ENCODE assay signal across 22 cellular contexts in the genomic region with DNA sequence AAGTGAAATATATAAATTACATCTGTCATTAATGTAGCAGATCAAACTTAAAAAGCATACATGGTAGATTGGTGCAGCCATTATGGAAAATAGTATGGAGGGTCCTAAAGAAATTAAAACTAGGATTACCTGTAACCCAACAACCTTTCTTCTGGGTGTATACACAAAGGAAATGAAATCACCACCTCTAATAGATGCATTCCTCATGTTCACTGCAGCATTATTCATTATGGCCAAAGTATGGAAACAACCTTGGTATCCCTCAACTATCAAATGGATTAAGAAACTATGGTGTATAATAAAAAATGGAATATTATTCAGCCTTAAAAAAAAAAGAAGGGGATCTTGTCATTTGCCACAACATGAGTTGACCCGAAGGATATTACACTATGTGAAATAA. TPM values are rescaled to one million over a fixed set of nuclear protein-coding genes. Genes with fewer than 3 reads are reported as not detected.
DNase-seq lines count a peak whose midpoint lies in the region; ATAC-seq, FAIRE-seq and TF ChIP-seq lines count a peak whose summit lies in the region.
"Had no signal": no experiment of that assay in that cellular context is flagged by ENCODE, and none has a peak within 500 bp of the region (broad histone marks: within the 10 kb centered on the region; RNA-seq: fewer than 3 reads in every experiment).

No MANE protein-coding gene starts in this region.

- H3K36me3 ChIP-seq in GM23338 (ENCODE audit: insufficient read depth) = no peaks in the 10 kb centered on the region
- H3K36me3 ChIP-seq in astrocyte (ENCODE audit: insufficient read depth, low read length) = no peaks in the 10 kb centered on the region

- no peaks in the 10 kb centered on the region for H3K9me2 ChIP-seq in GM23338 (ENCODE audit: insufficient read depth)

- H3K9me3 ChIP-seq in astrocyte (ENCODE audit: insufficient read depth, low read depth, low read length) = no peaks in the 10 kb centered on the region
- H3K9me3 ChIP-seq: SJCRH30 had no signal

- H3K27ac Mint-ChIP-seq in GM23338 (peak overlapping the region; percentile 17; the same call in 1 of the 2 replicates), astrocyte (ENCODE audit: unreplicated experiment) (peak overlapping the region; percentile 21), type B pancreatic cell (peak overlapping the region; percentile 70)
- H3K27ac Mint-ChIP-seq: CD8-positive, alpha-beta memory T cell; H9 had no signal

- H3K9ac ChIP-seq in astrocyte (ENCODE audit: low read length) = no peak overlapping the region

- H3K79me2 ChIP-seq in GM23338 (replicated peaks; ENCODE audit: insufficient read depth) (peaks cover 98% of the 10 kb centered on the region), astrocyte (ENCODE audit: insufficient read depth, low read length) (peaks cover 100% of the 10 kb centered on the region)

- no peak overlapping the region for H3K4me3 Mint-ChIP-seq in GM23338
- H3K4me3 Mint-ChIP-seq in astrocyte (ENCODE audit: unreplicated experiment) = peak overlapping the region; percentile 8
- H3K4me3 Mint-ChIP-seq in type B pancreatic cell = no peak overlapping the region
- H3K4me3 Mint-ChIP-seq: CD8-positive, alpha-beta memory T cell; H9 had no signal

- H3K27me3 ChIP-seq in GM23338 (ENCODE audit: insufficient read depth) = no peaks in the 10 kb centered on the region
- no peaks in the 10 kb centered on the region for H3K27me3 ChIP-seq in astrocyte (ENCODE audit: insufficient read depth, low read length)
- H3K27me3 ChIP-seq: SJCRH30 had no signal

- no peak overlapping the region for H2AFZ ChIP-seq in GM23338
- no peak overlapping the region for H2AFZ ChIP-seq in astrocyte (ENCODE audit: low read depth, low read length)

- H3K27me3 Mint-ChIP-seq in GM23338 (ENCODE audit: insufficient read depth, low read depth, poor library complexity) = no peaks in the 10 kb centered on the region
- no peaks in the 10 kb centered on the region for H3K27me3 Mint-ChIP-seq in astrocyte (ENCODE audit: low read depth, unreplicated experiment)
- H3K27me3 Mint-ChIP-seq in type B pancreatic cell = no peaks in the 10 kb centered on the region
- H3K27me3 Mint-ChIP-seq: CD8-positive, alpha-beta memory T cell had no signal

- DNase-seq in GM23338 (ENCODE audit: low spot score) (no peak), astrocyte (ENCODE audit: low read depth) (no peak), glomerular visceral epithelial cell (ENCODE audit: extremely low spot score) (peak; percentile 21), type B pancreatic cell (ENCODE audit: extremely low spot score, unreplicated experiment) (no peak), NCI-H128 (lab: John Stamatoyannopoulos, UW; ENCODE audit: unreplicated experiment) (no peak), LoVo (ENCODE audit: low spot score) (no peak)
- DNase-seq: ACHN; C1 segment of cervical spinal cord; CD8-positive, alpha-beta memory T cell; H9; Karpas-422; NCI-H1092 treated with DMSO at 0.1 percent for 48 hours; NCI-H510A; NCI-H774; OCI-M1; RPMI8226; SJCRH30 had no signal

- H4K20me1 ChIP-seq in GM23338 (replicated peaks; ENCODE audit: insufficient read depth) (peaks cover 7% of the 10 kb centered on the region), astrocyte (ENCODE audit: insufficient read depth, low read length) (peaks cover 71% of the 10 kb centered on the region)

- TF ChIP-seq CTCF in GM23338 (conservative IDR thresholded peaks at IDR 0.05; ENCODE audit: low read depth in 2 of 2) (no peak), astrocyte (IDR thresholded peaks at IDR 0.05; ENCODE audit: insufficient read depth, low read depth, low read length) (no peak), type B pancreatic cell (conservative IDR thresholded peaks at IDR 0.05) (no peak)

- peaks cover 44% of the 10 kb centered on the region for H3K4me1 Mint-ChIP-seq in GM23338
- H3K4me1 Mint-ChIP-seq in astrocyte (ENCODE audit: low read depth, unreplicated experiment) = peaks cover 31% of the 10 kb centered on the region
- H3K4me1 Mint-ChIP-seq in type B pancreatic cell (ENCODE audit: unreplicated experiment) = peaks cover 20% of the 10 kb centered on the region
- H3K4me1 Mint-ChIP-seq: CD8-positive, alpha-beta memory T cell had no signal

- H3K4me1 ChIP-seq in GM23338 (ENCODE audit: insufficient read depth) (peaks cover 51% of the 10 kb centered on the region), astrocyte (ENCODE audit: insufficient read depth, low read length) (peaks cover 16% of the 10 kb centered on the region)

- ATAC-seq in GM23338 (no peak), GM18909 (IDR thresholded peaks at IDR 0.05; ENCODE audit: poor library complexity, unreplicated experiment) (no peak)

- no peaks in the 10 kb centered on the region; the same call in 1 of the 2 replicates for H3F3A ChIP-seq in GM23338 (replicated peaks; ENCODE audit: low read depth)

- H3K4me3 ChIP-seq in GM23338 = no peak overlapping the region
- no peak overlapping the region for H3K4me3 ChIP-seq in astrocyte (ENCODE audit: insufficient read depth, low read depth, low read length)
- H3K4me3 ChIP-seq: SJCRH30 had no signal

- H3K4me2 ChIP-seq in GM23338 = no peak overlapping the region
- no peak overlapping the region for H3K4me2 ChIP-seq in astrocyte (ENCODE audit: low read length)

- no peaks in the 10 kb centered on the region; the same call in 2 of the 3 replicates for H3K36me3 Mint-ChIP-seq in GM23338 (ENCODE audit: low read depth)
- no peaks in the 10 kb centered on the region for H3K36me3 Mint-ChIP-seq in astrocyte (ENCODE audit: low read depth, unreplicated experiment)
- H3K36me3 Mint-ChIP-seq in type B pancreatic cell = peaks cover 13% of the 10 kb centered on the region
- H3K36me3 Mint-ChIP-seq: CD8-positive, alpha-beta memory T cell had no signal

- FAIRE-seq in astrocyte (lab: Jason Lieb, UNC) = peak; percentile 13
- FAIRE-seq: D721Med, GM12892, GM18507 had no signal

- H3K27ac ChIP-seq in GM23338 (ENCODE audit: low read depth) (no peak overlapping the region), astrocyte (ENCODE audit: low read depth, low read length) (peak overlapping the region; percentile 62)
- H3K27ac ChIP-seq: HL-60, SJCRH30 had no signal

- H3K9me3 Mint-ChIP-seq in GM23338 (no peaks in the 10 kb centered on the region), astrocyte (ENCODE audit: unreplicated experiment) (no peaks in the 10 kb centered on the region), type B pancreatic cell (no peaks in the 10 kb centered on the region)
- H3K9me3 Mint-ChIP-seq: CD8-positive, alpha-beta memory T cell; H9 had no signal

TF ChIP-seq in GM23338, 12 proteins besides CTCF, POLR2A, EP300 and RAD21 (continues in another document):
- TF ChIP-seq CREB1 (CRISPR knock-in tag; IDR thresholded peaks at IDR 0.05; ENCODE audit: low read depth) = no peak
- TF ChIP-seq NANOG (IDR thresholded peaks at IDR 0.05; ENCODE audit: borderline replicate concordance) = no peak
- no peak for TF ChIP-seq EZH2phosphoT487 (IDR thresholded peaks at IDR 0.05; ENCODE audit: unreplicated experiment)
- no peak for TF ChIP-seq ZNF331 (CRISPR knock-in tag; IDR thresholded peaks at IDR 0.05; ENCODE audit: low read depth)
- no peak for TF ChIP-seq EZH2 (IDR thresholded peaks at IDR 0.05; ENCODE audit: low read depth, unreplicated experiment)

RNA-seq across cellular contexts. Expression of a gene that starts 13.7 kb away (rescaled TPM):
- total RNA-seq in GM23338 (2014; rRNA removed; shearing (Covaris generic)) = 79.1 and 89.0 TPM in 2 replicates
- polyA plus RNA-seq in GM23338 (2016; fragmentation: Nextera tagmentation; extraction: Ambion mirVana) = 6.3 and 8.0 TPM in 2 replicates
- 76.6 and 89.5 TPM in 2 replicates for total RNA-seq in astrocyte
- 76.4 and 79.5 TPM in 2 replicates for total RNA-seq in type B pancreatic cell (ENCODE audit: low replicate concordance)
- polyA plus RNA-seq: CD8-positive, alpha-beta memory T cell had no signal

Comparison
In these comparisons a context has a peak if more than half of its experiments do, and no peak if none do; other contexts are left out.
1. H3K27ac Mint-ChIP-seq: peak in every context shown above with its lines; median percentile 70 in type B pancreatic cell; 21 in astrocyte; 17 in GM23338.